Comparison of ENCODE assay signal across 38 cellular contexts in genomic region chr14:101521978-101522377, GRCh38. TPM values are rescaled to one million over a fixed set of nuclear protein-coding genes. Genes with fewer than 3 reads are reported as not detected.
"Had no signal": no experiment of that assay in that cellular context is flagged by ENCODE, and none has a peak within 500 bp of the region (broad histone marks: within the 10 kb centered on the region; RNA-seq: fewer than 3 reads in every experiment).

No MANE protein-coding gene starts in this region.

- H3K9me3 Mint-ChIP-seq: activated B cell treated with CpG ODN at 0.5 μM for 24 hours; activated CD4-positive, alpha-beta memory T cell treated with anti-CD3 and anti-CD28 coated beads for 36 hours; activated CD4-positive, alpha-beta T cell treated with anti-CD3 and anti-CD28 coated beads, Interleukin-2, amount 10 ng/mL, durations not matched to agents 24 days and 14 days; activated CD8-positive, alpha-beta T cell treated with anti-CD3 and anti-CD28 coated beads for 36 hours; activated naive CD4-positive, alpha-beta T cell treated with anti-CD3 and anti-CD28 coated beads for 36 hours; activated naive CD4-positive, alpha-beta T cell treated with anti-CD3 and anti-CD28 coated beads, Interleukin-2, amount 50 U/mL, for 72 hours; activated naive CD8-positive, alpha-beta T cell treated with anti-CD3 and anti-CD28 coated beads for 36 hours; activated T-cell treated with anti-CD3 and anti-CD28 coated beads, Interleukin-2, amount 50 U/mL, for 4 hours; activated T-cell treated with anti-CD3 and anti-CD28 coated beads, Interleukin-2, amount 50 U/mL, for 72 hours; activated T-helper 1 cell treated with anti-CD3 and anti-CD28 coated beads, Interleukin-12 subunit alpha, Interleukin-12 subunit beta, Interleukin-2, Interleukin-4 antibody, amounts not matched to agents 30 ng/mL and 10 ng/mL and 1 ng/mL, durations not matched to agents 14 hours and 24 hours and 36 hours; activated T-helper 17 cell treated with anti-CD3 and anti-CD28 coated beads, Interleukin-2, amount 50 U/mL, for 72 hours; central memory CD8-positive, alpha-beta T cell; T-helper 1 cell treated with Interleukin-12 subunit alpha and Interleukin-12 subunit beta and Interleukin-4 antibody, amounts not matched to agents 30 μg/mL and 1 μg/mL, for 36 hours; T-helper 2 cell treated with Interferon-gamma antibody and Interleukin-4, amounts not matched to agents 5 μg/mL and 100 μg/mL, for 36 hours had no signal

- H3K36me3 Mint-ChIP-seq: activated CD4-positive, alpha-beta memory T cell treated with anti-CD3 and anti-CD28 coated beads for 36 hours; activated naive CD4-positive, alpha-beta T cell treated with anti-CD3 and anti-CD28 coated beads, Interleukin-2, amount 50 U/mL, for 72 hours; activated naive CD8-positive, alpha-beta T cell treated with anti-CD3 and anti-CD28 coated beads for 36 hours; brain had no signal

- FAIRE-seq: bronchial epithelial cell, TTC549 had no signal

- H3K36me3 ChIP-seq: adrenal gland, cardiac muscle cell had no signal

- H3K4me3 ChIP-seq: adrenal gland, cardiac muscle cell had no signal

- DNase-seq: activated B cell treated with CpG ODN at 0.5 μM for 24 hours; activated CD4-positive, alpha-beta memory T cell treated with anti-CD3 and anti-CD28 coated beads for 36 hours; activated CD4-positive, alpha-beta T cell treated with anti-CD3 and anti-CD28 coated beads for 4 hours; activated CD4-positive, alpha-beta T cell treated with anti-CD3 and anti-CD28 coated beads, Interleukin-2, amount 10 ng/mL, durations not matched to agents 24 days and 14 days; activated CD4-positive, alpha-beta T cell treated with anti-CD3 and anti-CD28 coated beads, Interleukin-2, amount 50 U/mL, for 1 hour; activated CD4-positive, alpha-beta T cell treated with anti-CD3 and anti-CD28 coated beads, Interleukin-2, amount 50 U/mL, for 4 hours; activated CD4-positive, CD25-positive, alpha-beta regulatory T cell treated with anti-CD3 and anti-CD28 coated beads, Interleukin-2, amount 50 U/mL, for 72 hours; activated CD8-positive, alpha-beta memory T cell treated with anti-CD3 and anti-CD28 coated beads, Interleukin-2, amount 50 U/mL, for 4 hours; activated CD8-positive, alpha-beta T cell treated with anti-CD3 and anti-CD28 coated beads for 36 hours; activated effector memory CD4-positive, alpha-beta T cell treated with anti-CD3 and anti-CD28 coated beads, Interleukin-2, amount 50 U/mL, for 16 hours; activated gamma-delta T cell treated with Interleukin-2 at 50 U/mL for 16 hours; activated naive CD4-positive, alpha-beta T cell; activated naive CD4-positive, alpha-beta T cell treated with anti-CD3 and anti-CD28 coated beads for 36 hours; activated naive CD4-positive, alpha-beta T cell treated with anti-CD3 and anti-CD28 coated beads, Interleukin-2, amount 50 U/mL, for 16 hours; activated naive CD8-positive, alpha-beta T cell treated with anti-CD3 and anti-CD28 coated beads for 36 hours; activated T-cell treated with anti-CD3 and anti-CD28 coated beads for 4 hours; activated T-cell treated with anti-CD3 and anti-CD28 coated beads, Interleukin-2, amount 50 U/mL, for 1 hour; activated T-cell treated with anti-CD3 and anti-CD28 coated beads, Interleukin-2, amount 50 U/mL, for 4 hours; activated T-cell treated with anti-CD3 and anti-CD28 coated beads, Interleukin-2, amount 50 U/mL, for 72 hours; adrenal gland; amniotic stem cell; aorta; cerebellar nuclear complex; T-helper 1 cell; T-helper 2 cell; T-helper 9 cell had no signal

- H3K27me3 ChIP-seq: adrenal gland, cardiac muscle cell had no signal

- H3K4me3 Mint-ChIP-seq: activated B cell treated with CpG ODN at 0.5 μM for 24 hours; activated CD4-positive, alpha-beta memory T cell treated with anti-CD3 and anti-CD28 coated beads for 36 hours; activated CD4-positive, alpha-beta T cell treated with anti-CD3 and anti-CD28 coated beads, Interleukin-2, amount 10 ng/mL, durations not matched to agents 24 days and 14 days; activated CD8-positive, alpha-beta T cell treated with anti-CD3 and anti-CD28 coated beads for 36 hours; activated naive CD4-positive, alpha-beta T cell treated with anti-CD3 and anti-CD28 coated beads for 36 hours; activated naive CD8-positive, alpha-beta T cell treated with anti-CD3 and anti-CD28 coated beads for 36 hours; activated T-cell treated with anti-CD3 and anti-CD28 coated beads, Interleukin-2, amount 50 U/mL, for 4 hours; activated T-cell treated with anti-CD3 and anti-CD28 coated beads, Interleukin-2, amount 50 U/mL, for 72 hours; activated T-helper 1 cell treated with anti-CD3 and anti-CD28 coated beads, Interleukin-12 subunit alpha, Interleukin-12 subunit beta, Interleukin-2, Interleukin-4 antibody, amounts not matched to agents 30 ng/mL and 10 ng/mL and 1 ng/mL, durations not matched to agents 14 hours and 24 hours and 36 hours; activated T-helper 17 cell treated with anti-CD3 and anti-CD28 coated beads, Interleukin-2, amount 50 U/mL, for 72 hours; brain; central memory CD8-positive, alpha-beta T cell; T-helper 1 cell treated with Interleukin-12 subunit alpha and Interleukin-12 subunit beta and Interleukin-4 antibody, amounts not matched to agents 30 μg/mL and 1 μg/mL, for 36 hours; T-helper 2 cell treated with Interferon-gamma antibody and Interleukin-4, amounts not matched to agents 5 μg/mL and 100 μg/mL, for 36 hours had no signal

- H3K4me1 Mint-ChIP-seq: activated B cell treated with CpG ODN at 0.5 μM for 24 hours; activated CD4-positive, alpha-beta T cell treated with anti-CD3 and anti-CD28 coated beads, Interleukin-2, amount 10 ng/mL, durations not matched to agents 24 days and 14 days; activated naive CD8-positive, alpha-beta T cell treated with anti-CD3 and anti-CD28 coated beads for 36 hours; central memory CD8-positive, alpha-beta T cell had no signal

- H3K27me3 Mint-ChIP-seq: activated B cell treated with CpG ODN at 0.5 μM for 24 hours; activated CD4-positive, alpha-beta T cell treated with anti-CD3 and anti-CD28 coated beads, Interleukin-2, amount 10 ng/mL, durations not matched to agents 24 days and 14 days; activated CD8-positive, alpha-beta T cell treated with anti-CD3 and anti-CD28 coated beads for 36 hours; activated naive CD8-positive, alpha-beta T cell treated with anti-CD3 and anti-CD28 coated beads for 36 hours; brain had no signal

- ATAC-seq: activated CD8-positive, alpha-beta T cell treated with anti-CD3 and anti-CD28 coated beads for 36 hours; activated naive CD4-positive, alpha-beta T cell treated with anti-CD3 and anti-CD28 coated beads, Interleukin-2, amount 50 U/mL, for 72 hours; activated T-cell treated with anti-CD3 and anti-CD28 coated beads, Interleukin-2, amount 50 U/mL, for 4 hours; activated T-cell treated with anti-CD3 and anti-CD28 coated beads, Interleukin-2, amount 50 U/mL, for 72 hours; activated T-helper 17 cell treated with anti-CD3 and anti-CD28 coated beads, Interleukin-2, amount 50 U/mL, for 72 hours had no signal

- H3K27ac Mint-ChIP-seq: activated B cell treated with CpG ODN at 0.5 μM for 24 hours; activated CD4-positive, alpha-beta memory T cell treated with anti-CD3 and anti-CD28 coated beads for 36 hours; activated CD4-positive, alpha-beta T cell treated with anti-CD3 and anti-CD28 coated beads, Interleukin-2, amount 10 ng/mL, durations not matched to agents 24 days and 14 days; activated CD8-positive, alpha-beta T cell treated with anti-CD3 and anti-CD28 coated beads for 36 hours; activated naive CD4-positive, alpha-beta T cell treated with anti-CD3 and anti-CD28 coated beads for 36 hours; activated naive CD4-positive, alpha-beta T cell treated with anti-CD3 and anti-CD28 coated beads, Interleukin-2, amount 50 U/mL, for 72 hours; activated naive CD8-positive, alpha-beta T cell treated with anti-CD3 and anti-CD28 coated beads for 36 hours; activated T-cell treated with anti-CD3 and anti-CD28 coated beads, Interleukin-2, amount 50 U/mL, for 72 hours; activated T-helper 1 cell treated with anti-CD3 and anti-CD28 coated beads, Interleukin-12 subunit alpha, Interleukin-12 subunit beta, Interleukin-2, Interleukin-4 antibody, amounts not matched to agents 30 ng/mL and 10 ng/mL and 1 ng/mL, durations not matched to agents 14 hours and 24 hours and 36 hours; activated T-helper 17 cell treated with anti-CD3 and anti-CD28 coated beads, Interleukin-2, amount 50 U/mL, for 72 hours; T-helper 1 cell treated with Interleukin-12 subunit alpha and Interleukin-12 subunit beta and Interleukin-4 antibody, amounts not matched to agents 30 μg/mL and 1 μg/mL, for 36 hours; T-helper 2 cell treated with Interferon-gamma antibody and Interleukin-4, amounts not matched to agents 5 μg/mL and 100 μg/mL, for 36 hours had no signal

- H3K27ac ChIP-seq: cardiac muscle cell, VCaP had no signal

- H3K9me3 ChIP-seq: adrenal gland had no signal

- H3K4me1 ChIP-seq: adrenal gland had no signal

RNA-seq across cellular contexts. Expression of gene DIO3, which starts 39.3 kb away (rescaled TPM):
- total RNA-seq: activated B cell treated with CpG ODN at 0.5 μM for 24 hours; activated CD4-positive, alpha-beta memory T cell treated with anti-CD3 and anti-CD28 coated beads for 36 hours; activated CD4-positive, alpha-beta T cell treated with anti-CD3 and anti-CD28 coated beads, Interleukin-2, amount 10 ng/mL, durations not matched to agents 24 days and 14 days; activated CD8-positive, alpha-beta memory T cell treated with anti-CD3 and anti-CD28 coated beads for 36 hours; activated CD8-positive, alpha-beta T cell treated with anti-CD3 and anti-CD28 coated beads for 36 hours; activated naive CD4-positive, alpha-beta T cell treated with anti-CD3 and anti-CD28 coated beads for 36 hours; activated naive CD4-positive, alpha-beta T cell treated with anti-CD3 and anti-CD28 coated beads, Interleukin-2, amount 50 U/mL, for 72 hours; activated naive CD8-positive, alpha-beta T cell treated with anti-CD3 and anti-CD28 coated beads for 36 hours; activated T-cell treated with anti-CD3 and anti-CD28 coated beads, Interleukin-2, amount 50 U/mL, for 4 hours; activated T-cell treated with anti-CD3 and anti-CD28 coated beads, Interleukin-2, amount 50 U/mL, for 72 hours; activated T-helper 1 cell treated with anti-CD3 and anti-CD28 coated beads, Interleukin-12 subunit alpha, Interleukin-12 subunit beta, Interleukin-2, Interleukin-4 antibody, amounts not matched to agents 30 ng/mL and 10 ng/mL and 1 ng/mL, durations not matched to agents 14 hours and 24 hours and 36 hours; activated T-helper 17 cell treated with anti-CD3 and anti-CD28 coated beads, Interleukin-2, amount 50 U/mL, for 72 hours; bronchial epithelial cell had no signal
- polyA plus RNA-seq: cardiac muscle cell had no signal
